In genomic region chr15:89412906-89413411, GRCh38 we compare ENCODE assay signal across 30 cellular contexts.
DNase-seq lines count a peak whose midpoint lies in the region; FAIRE-seq and TF ChIP-seq lines count a peak whose summit lies in the region.
"Had no signal": no experiment of that assay in that cellular context is flagged by ENCODE, and none has a peak within 500 bp of the region (broad histone marks: within the 10 kb centered on the region; RNA-seq: fewer than 3 reads in every experiment).

No MANE protein-coding gene starts in this region.

- H3K4ac ChIP-seq in neuronal stem cell (ENCODE audit: low read length), result no peak overlapping the region

- H3K4me1 Mint-ChIP-seq in activated T-helper 2 cell treated with anti-CD3 and anti-CD28 coated beads, Interferon-gamma antibody, Interleukin-2, Interleukin-4, amounts not matched to agents 10 μg/mL and 5 μg/mL and 100 μg/mL, durations not matched to agents 14 hours and 24 hours and 36 hours (ENCODE audit: low read depth), result peaks cover 24% of the 10 kb centered on the region

- no peak overlapping the region for H3K23ac ChIP-seq in neuronal stem cell (ENCODE audit: low read depth, low read length, poor library complexity)

- intact Hi-C loops in endothelial cell of umbilical vein (cut with micrococcal nuclease), result no loop called here
- intact Hi-C loops in activated T-helper 2 cell treated with anti-CD3 and anti-CD28 coated beads, Interferon-gamma antibody, Interleukin-2, Interleukin-4, amounts not matched to agents 10 μg/mL and 5 μg/mL and 100 μg/mL, durations not matched to agents 14 hours and 24 hours and 36 hours (cut with micrococcal nuclease), result no loop called here

- dilution Hi-C loops in endothelial cell of umbilical vein (cut with MboI; ENCODE audit: extremely low pct_ligation_motif_present, low sequenced_read_pairs), result no loop called here

- DNase-seq in HAP-1 (ENCODE audit: low spot score in 2 of 2) (peak; percentile 26 to 65), NCI-H69 (lab: John Stamatoyannopoulos, UW) (peak; percentile 27), endothelial cell of umbilical vein (ENCODE audit: low read depth, low spot score) (no peak), neuronal stem cell (ENCODE audit: low spot score) (peak; percentile 78), DMS 273 (lab: John Stamatoyannopoulos, UW; ENCODE audit: unreplicated experiment) (no peak), activated gamma-delta T cell (lab: John Stamatoyannopoulos, UW) (no peak)
- DNase-seq in activated T-helper 2 cell treated with anti-CD3 and anti-CD28 coated beads, Interferon-gamma antibody, Interleukin-2, Interleukin-4, amounts not matched to agents 10 μg/mL and 5 μg/mL and 100 μg/mL, durations not matched to agents 14 hours and 24 hours and 36 hours (ENCODE audit: low spot score), result no peak
- DNase-seq: Caco-2; CD8-positive, alpha-beta T cell; DMS 273 treated with DMSO at 0.1 percent for 48 hours; DMS79; EL; GDM1; MM.1S; NCI-H187; NCI-H2081 treated with DMSO at 0.1 percent for 48 hours; NCI-H2171 treated with DMSO at 0.1 percent for 48 hours; NCI-H345; NCI-H510A treated with DMSO at 0.1 percent for 48 hours; NCI-H774; PC-9; Right ventricle myocardium superior; RPMI8226 had no signal

- no peaks in the 10 kb centered on the region for H4K20me1 ChIP-seq in endothelial cell of umbilical vein (replicated peaks; ENCODE audit: control insufficient read depth, extremely low read depth, insufficient read depth, low read length)

- H4K8ac ChIP-seq in neuronal stem cell (ENCODE audit: low read depth, low read length), result no peak overlapping the region

- TF ChIP-seq CTCF in endothelial cell of umbilical vein (IDR thresholded peaks at IDR 0.05; ENCODE audit: extremely low read depth in 1 of 2, insufficient read depth in 1 of 2, low read depth in 1 of 2, low read length in 2 of 2), result no peak

- no peak overlapping the region for H3K14ac ChIP-seq in neuronal stem cell (ENCODE audit: low read length)

- TF ChIP-seq POLR2A in endothelial cell of umbilical vein (IDR thresholded peaks at IDR 0.05; ENCODE audit: low read depth, low read length), result no peak

- no peak overlapping the region for H3K27ac Mint-ChIP-seq in activated T-helper 2 cell treated with anti-CD3 and anti-CD28 coated beads, Interferon-gamma antibody, Interleukin-2, Interleukin-4, amounts not matched to agents 10 μg/mL and 5 μg/mL and 100 μg/mL, durations not matched to agents 14 hours and 24 hours and 36 hours
- H3K27ac Mint-ChIP-seq: B cell; CD8-positive, alpha-beta T cell had no signal

- no CpG with 5 or more reads among the region's 11 CpGs for WGBS in neuronal stem cell (ENCODE audit: extremely low coverage in 2 of 2, insufficient read length in 2 of 2, insufficient replicate concordance in 1 of 2), 2 donors

- BruUV-seq in endothelial cell of umbilical vein (replicated peaks; lab: Mats Ljungman, UMichigan), result no TSS peak

- no peaks in the 10 kb centered on the region for H3K9me3 ChIP-seq in HAP-1
- no peaks in the 10 kb centered on the region for H3K9me3 ChIP-seq in endothelial cell of umbilical vein (replicated peaks; ENCODE audit: control insufficient read depth, insufficient read depth, low read length)
- peaks cover 0 to 5% of the 10 kb centered on the region in 2 donors for H3K9me3 ChIP-seq in neuronal stem cell (replicated peaks in 1 of 2; ENCODE audit: control insufficient read depth in 2 of 2, insufficient read depth in 1 of 2, low read depth in 1 of 2, low read length in 2 of 2)
- H3K9me3 ChIP-seq: Caco-2, SJSA1 had no signal

- CTCF ChIA-PET in endothelial cell of umbilical vein (lab: Charles Lee), result no interaction called here

- H3K79me1 ChIP-seq in neuronal stem cell (ENCODE audit: low read depth, low read length), result no peaks in the 10 kb centered on the region

- no peak overlapping the region for H2BK5ac ChIP-seq in neuronal stem cell (ENCODE audit: low read length)

- H3K36me3 ChIP-seq in HAP-1 (replicated peaks) (no peaks in the 10 kb centered on the region), endothelial cell of umbilical vein (ENCODE audit: control insufficient read depth in 2 of 2, extremely low read depth in 1 of 2, insufficient read depth in 2 of 2, low read length in 2 of 2) (no peaks in the 10 kb centered on the region), neuronal stem cell (replicated peaks in 1 of 2; ENCODE audit: control insufficient read depth in 2 of 2, insufficient read depth in 2 of 2, low read length in 2 of 2) (no peaks in the 10 kb centered on the region)
- H3K36me3 ChIP-seq: SJSA1 had no signal

- no peak overlapping the region for H2AK5ac ChIP-seq in neuronal stem cell (ENCODE audit: low read depth, low read length)

- H3K79me2 ChIP-seq in endothelial cell of umbilical vein (ENCODE audit: control insufficient read depth, insufficient read depth, low read length), result no peaks in the 10 kb centered on the region

- H3K36me3 Mint-ChIP-seq in activated T-helper 2 cell treated with anti-CD3 and anti-CD28 coated beads, Interferon-gamma antibody, Interleukin-2, Interleukin-4, amounts not matched to agents 10 μg/mL and 5 μg/mL and 100 μg/mL, durations not matched to agents 14 hours and 24 hours and 36 hours (ENCODE audit: low read depth), result no peaks in the 10 kb centered on the region
- H3K36me3 Mint-ChIP-seq: CD8-positive, alpha-beta T cell; IgD-negative memory B cell had no signal

- H3K4me3 ChIP-seq in HAP-1 (no peak overlapping the region), endothelial cell of umbilical vein (replicated peaks in 1 of 3; ENCODE audit: insufficient read depth in 1 of 3, low read depth in 1 of 3, low read length in 3 of 3) (no peak overlapping the region), neuronal stem cell (ENCODE audit: low read length in 2 of 2) (no peak overlapping the region)
- H3K4me3 ChIP-seq: GM12878, PC-9, SJSA1 had no signal

- in situ Hi-C loops in HAP-1 (cut with MboI; ENCODE audit: low sequenced_read_pairs), result no loop called here

- no peak overlapping the region for H2BK12ac ChIP-seq in neuronal stem cell (ENCODE audit: low read length)

- H3K18ac ChIP-seq in neuronal stem cell (ENCODE audit: low read length), result no peak overlapping the region

- H3K27me3 ChIP-seq in HAP-1 (ENCODE audit: low read depth), result peaks cover 13% of the 10 kb centered on the region; the same call in 1 of the 2 replicates
- peaks cover 75 to 88% of the 10 kb centered on the region in 2 experiments for H3K27me3 ChIP-seq in endothelial cell of umbilical vein (ENCODE audit: control insufficient read depth in 2 of 2, insufficient read depth in 2 of 2, low read length in 2 of 2)
- peaks cover 30 to 94% (median 61%) of the 10 kb centered on the region in 3 experiments for H3K27me3 ChIP-seq in neuronal stem cell (ENCODE audit: control insufficient read depth in 3 of 3, insufficient read depth in 3 of 3, low read depth in 1 of 3, low read length in 3 of 3)

- no peak for FAIRE-seq in endothelial cell of umbilical vein (lab: Jason Lieb, UNC)
- FAIRE-seq: GM12878, H54 had no signal

- POLR2A ChIA-PET in endothelial cell of umbilical vein (lab: Charles Lee), result interaction anchor here (0.7 kb wide), 1 partner anchor 72 kb away, joined by 5 read pairs; no protein-coding TSS in a partner anchor

- peaks cover 4% of the 10 kb centered on the region for H3K4me1 ChIP-seq in HAP-1
- H3K4me1 ChIP-seq in endothelial cell of umbilical vein (ENCODE audit: control insufficient read depth, extremely low read depth, insufficient read depth, low read length), result no peaks in the 10 kb centered on the region
- peaks cover 25 to 30% of the 10 kb centered on the region in 2 donors for H3K4me1 ChIP-seq in neuronal stem cell (ENCODE audit: control insufficient read depth in 2 of 2, insufficient read depth in 1 of 2, low read depth in 1 of 2, low read length in 2 of 2)
- H3K4me1 ChIP-seq: Caco-2, SJSA1 had no signal

- no peak overlapping the region for H4K91ac ChIP-seq in neuronal stem cell (ENCODE audit: low read depth, low read length, poor library complexity)

- H3K27ac ChIP-seq in endothelial cell of umbilical vein (ENCODE audit: insufficient read depth, low read depth, low read length) (no peak overlapping the region), neuronal stem cell (replicated peaks; ENCODE audit: low read length) (peak overlapping the region; percentile 75)
- H3K27ac ChIP-seq: C4-2B, KMS-11, PC-9, SJSA1 had no signal

- no peak overlapping the region for H2BK120ac ChIP-seq in neuronal stem cell (ENCODE audit: low read depth, low read length)

- H3K9ac ChIP-seq in endothelial cell of umbilical vein (replicated peaks; ENCODE audit: extremely low read depth, insufficient read depth, low read length) (no peak overlapping the region), neuronal stem cell (ENCODE audit: low read depth, low read length, poor library complexity) (no peak overlapping the region)
- H3K9ac ChIP-seq: KMS-11 had no signal

- H3K9me3 Mint-ChIP-seq in activated T-helper 2 cell treated with anti-CD3 and anti-CD28 coated beads, Interferon-gamma antibody, Interleukin-2, Interleukin-4, amounts not matched to agents 10 μg/mL and 5 μg/mL and 100 μg/mL, durations not matched to agents 14 hours and 24 hours and 36 hours, result no peaks in the 10 kb centered on the region
- H3K9me3 Mint-ChIP-seq: CD8-positive, alpha-beta T cell had no signal

- H2AFZ ChIP-seq in endothelial cell of umbilical vein (ENCODE audit: low read depth, low read length) (no peak overlapping the region), neuronal stem cell (ENCODE audit: low read length) (no peak overlapping the region)
- H2AFZ ChIP-seq: PC-9 had no signal

- no peak overlapping the region for H3K4me3 Mint-ChIP-seq in activated T-helper 2 cell treated with anti-CD3 and anti-CD28 coated beads, Interferon-gamma antibody, Interleukin-2, Interleukin-4, amounts not matched to agents 10 μg/mL and 5 μg/mL and 100 μg/mL, durations not matched to agents 14 hours and 24 hours and 36 hours (ENCODE audit: low read depth)
- H3K4me3 Mint-ChIP-seq: B cell; CD8-positive, alpha-beta T cell had no signal

- peaks cover 86% of the 10 kb centered on the region for H3K27me3 Mint-ChIP-seq in activated T-helper 2 cell treated with anti-CD3 and anti-CD28 coated beads, Interferon-gamma antibody, Interleukin-2, Interleukin-4, amounts not matched to agents 10 μg/mL and 5 μg/mL and 100 μg/mL, durations not matched to agents 14 hours and 24 hours and 36 hours (ENCODE audit: low read depth)

- H3K4me2 ChIP-seq in endothelial cell of umbilical vein (ENCODE audit: insufficient read depth, low read length), result no peak overlapping the region
- peak overlapping the region; percentile 27 for H3K4me2 ChIP-seq in neuronal stem cell (ENCODE audit: insufficient read depth, low read length, poor library complexity, severe bottlenecking)
- H3K4me2 ChIP-seq: KMS-11, PC-9 had no signal

- no peak overlapping the region for H2BK15ac ChIP-seq in neuronal stem cell (ENCODE audit: low read length)

- no peaks in the 10 kb centered on the region for H3K9me1 ChIP-seq in endothelial cell of umbilical vein (replicated peaks; ENCODE audit: control insufficient read depth, extremely low read depth, insufficient read depth, low read length)

TF ChIP-seq in endothelial cell of umbilical vein, 7 proteins besides CTCF, POLR2A, EP300 and RAD21:
- peak; percentile 17 for TF ChIP-seq EZH2 (IDR thresholded peaks at IDR 0.05; ENCODE audit: borderline replicate concordance, low read depth, low read length, severe bottlenecking)
- TF ChIP-seq MYC (IDR thresholded peaks at IDR 0.05; ENCODE audit: low read depth, low read length), result no peak
TF ChIP-seq in endothelial cell of umbilical vein: peak in this region for 1.

Comparison
In these comparisons a context has a peak if more than half of its experiments do, and no peak if none do; other contexts are left out.
1. DNase-seq: peak in HAP-1 (2 of 2), NCI-H69 (single experiment) and neuronal stem cell (single experiment); none in endothelial cell of umbilical vein (single experiment), activated T-helper 2 cell treated with anti-CD3 and anti-CD28 coated beads, Interferon-gamma antibody, Interleukin-2, Interleukin-4, amounts not matched to agents 10 μg/mL and 5 μg/mL and 100 μg/mL, durations not matched to agents 14 hours and 24 hours and 36 hours (single experiment), DMS 273 (single experiment) and activated gamma-delta T cell (single experiment).